11 cellular contexts compared by ENCODE assay signal in the genomic region with DNA sequence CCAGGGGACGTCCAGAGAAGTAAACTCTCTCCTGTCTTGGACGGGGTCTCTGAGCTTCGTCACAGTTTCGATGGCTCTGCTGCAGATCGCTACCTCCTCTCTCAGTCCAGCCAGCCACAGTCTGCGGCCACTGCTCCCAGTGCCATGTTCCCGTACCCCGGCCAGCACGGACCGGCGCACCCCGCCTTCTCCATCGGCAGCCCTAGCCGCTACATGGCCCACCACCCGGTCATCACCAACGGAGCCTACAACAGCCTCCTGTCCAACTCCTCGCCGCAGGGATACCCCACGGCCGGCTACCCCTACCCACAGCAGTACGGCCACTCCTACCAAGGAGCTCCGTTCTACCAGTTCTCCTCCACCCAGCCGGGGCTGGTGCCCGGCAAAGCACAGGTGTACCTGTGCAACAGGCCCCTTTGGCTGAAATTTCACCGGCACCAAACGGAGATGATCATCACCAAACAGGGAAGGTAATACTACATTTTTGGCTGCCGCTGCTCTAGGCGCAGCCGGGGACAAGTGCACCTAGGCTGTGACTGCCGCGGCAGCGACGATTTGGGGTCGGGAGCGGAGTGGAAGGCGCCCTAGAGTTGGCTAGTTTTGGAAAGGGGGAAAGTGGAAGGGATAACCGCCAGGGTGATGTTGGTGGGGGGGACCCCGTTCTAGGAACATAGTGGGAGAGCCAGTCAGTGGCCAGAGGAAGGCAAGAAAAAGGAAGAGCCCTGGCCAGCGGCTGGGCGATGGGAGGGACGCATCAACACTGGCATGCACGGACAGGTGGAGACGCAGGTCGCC. TPM values are rescaled to one million over a fixed set of nuclear protein-coding genes. Genes with fewer than 3 reads are reported as not detected.
A peak's percentile ranks its signal among the peaks of the same experiment; 100 is the strongest.
DNase-seq lines count a peak whose midpoint lies in the region; ATAC-seq and TF ChIP-seq lines count a peak whose summit lies in the region.
"Had no signal": no experiment of that assay in that cellular context is flagged by ENCODE, and none has a peak within 500 bp of the region (broad histone marks: within the 10 kb centered on the region; RNA-seq: fewer than 3 reads in every experiment).

No MANE protein-coding gene starts in this region.

- DNase-seq in T-helper 1 cell (no peak), NCI-H526 treated with DMSO at 0.1 percent for 48 hours (lab: John Stamatoyannopoulos, UW) (peak; percentile 6), progenitor cell of endocrine pancreas (ENCODE audit: low spot score, unreplicated experiment) (no peak), C1 segment of cervical spinal cord (lab: John Stamatoyannopoulos, UW) (no peak), NCI-H2107 treated with DMSO at 0.1 percent for 48 hours (lab: John Stamatoyannopoulos, UW; ENCODE audit: unreplicated experiment) (no peak), NCI-H1092 (lab: John Stamatoyannopoulos, UW) (no peak)
- DNase-seq in central memory CD8-positive, alpha-beta T cell (ENCODE audit: low spot score in 2 of 2): no peak
- DNase-seq: SW 1271, thyroid gland had no signal

- H3K36me3 Mint-ChIP-seq in T-helper 1 cell treated with Interleukin-12 subunit alpha and Interleukin-12 subunit beta and Interleukin-4 antibody, amounts not matched to agents 30 μg/mL and 1 μg/mL, for 36 hours (ENCODE audit: low read depth): peaks cover 18% of the 10 kb centered on the region
- H3K36me3 Mint-ChIP-seq in central memory CD8-positive, alpha-beta T cell (ENCODE audit: insufficient read depth): no peaks in the 10 kb centered on the region
- H3K36me3 Mint-ChIP-seq in progenitor cell of endocrine pancreas (ENCODE audit: insufficient read depth): peaks cover 2% of the 10 kb centered on the region

- no peak for TF ChIP-seq CTCF in progenitor cell of endocrine pancreas (IDR thresholded peaks at IDR 0.05; ENCODE audit: unreplicated experiment)

- peak overlapping the region; percentile 76 for H3K4me3 Mint-ChIP-seq in T-helper 1 cell treated with Interleukin-12 subunit alpha and Interleukin-12 subunit beta and Interleukin-4 antibody, amounts not matched to agents 30 μg/mL and 1 μg/mL, for 36 hours
- peak overlapping the region; percentile 58 for H3K4me3 Mint-ChIP-seq in central memory CD8-positive, alpha-beta T cell
- no peak overlapping the region for H3K4me3 Mint-ChIP-seq in progenitor cell of endocrine pancreas (ENCODE audit: low read depth)

- H3K4me1 Mint-ChIP-seq in T-helper 1 cell treated with Interleukin-12 subunit alpha and Interleukin-12 subunit beta and Interleukin-4 antibody, amounts not matched to agents 30 μg/mL and 1 μg/mL, for 36 hours (ENCODE audit: low read depth): peaks cover 49% of the 10 kb centered on the region
- H3K4me1 Mint-ChIP-seq in central memory CD8-positive, alpha-beta T cell: peaks cover 42% of the 10 kb centered on the region
- peaks cover 14% of the 10 kb centered on the region for H3K4me1 Mint-ChIP-seq in progenitor cell of endocrine pancreas (ENCODE audit: low read depth)

- H3K27ac Mint-ChIP-seq in T-helper 1 cell treated with Interleukin-12 subunit alpha and Interleukin-12 subunit beta and Interleukin-4 antibody, amounts not matched to agents 30 μg/mL and 1 μg/mL, for 36 hours: peak overlapping the region; percentile 50
- no peak overlapping the region for H3K27ac Mint-ChIP-seq in central memory CD8-positive, alpha-beta T cell (ENCODE audit: low read depth)
- peak overlapping the region; percentile 48 for H3K27ac Mint-ChIP-seq in progenitor cell of endocrine pancreas

- H3K9me3 Mint-ChIP-seq in T-helper 1 cell treated with Interleukin-12 subunit alpha and Interleukin-12 subunit beta and Interleukin-4 antibody, amounts not matched to agents 30 μg/mL and 1 μg/mL, for 36 hours: no peaks in the 10 kb centered on the region
- H3K9me3 Mint-ChIP-seq in central memory CD8-positive, alpha-beta T cell: no peaks in the 10 kb centered on the region
- H3K9me3 Mint-ChIP-seq in progenitor cell of endocrine pancreas (ENCODE audit: low read depth): no peaks in the 10 kb centered on the region

- H3K27me3 Mint-ChIP-seq in T-helper 1 cell treated with Interleukin-12 subunit alpha and Interleukin-12 subunit beta and Interleukin-4 antibody, amounts not matched to agents 30 μg/mL and 1 μg/mL, for 36 hours (ENCODE audit: low read depth): peaks cover 78% of the 10 kb centered on the region
- peaks cover 82% of the 10 kb centered on the region for H3K27me3 Mint-ChIP-seq in central memory CD8-positive, alpha-beta T cell
- peaks cover 94% of the 10 kb centered on the region for H3K27me3 Mint-ChIP-seq in progenitor cell of endocrine pancreas

- no peak for ATAC-seq in central memory CD8-positive, alpha-beta T cell (replicated peaks; ENCODE audit: extremely low read depth, poor library complexity, severe bottlenecking)

RNA-seq across cellular contexts. Expression of a gene that starts 0.7 kb away (rescaled TPM):
- not detected in 2 replicates for total RNA-seq in progenitor cell of endocrine pancreas
- total RNA-seq: fibroblast of lung had no signal
